ENCODE assay signal across 8 cellular contexts in genomic region chr15:65791335-65792129, GRCh38. TPM values are rescaled to one million over a fixed set of nuclear protein-coding genes. Genes with fewer than 3 reads are reported as not detected.
DNase-seq lines count a peak whose midpoint lies in the region; ATAC-seq and TF ChIP-seq lines count a peak whose summit lies in the region.

No MANE protein-coding gene starts in this region.

- CTCF ChIA-PET in WTC11 (lab: Charles Lee) = interaction anchor here (0.5 to 1.9 kb wide), 8 partner anchors 33 to 887 kb away, joined by 3 to 13 read pairs (median 3); no protein-coding TSS in a partner anchor

- H3K4me3 Mint-ChIP-seq in WTC11 = peak overlapping the region; percentile 88

- H3K36me3 Mint-ChIP-seq in WTC11 = no peaks in the 10 kb centered on the region

- peak; percentile 16 to 17 for DNase-seq in activated CD8-positive, alpha-beta memory T cell treated with anti-CD3 and anti-CD28 coated beads for 1 hour (ENCODE audit: extremely low read depth in 1 of 2, low read depth in 1 of 2)
- DNase-seq in activated CD8-positive, alpha-beta memory T cell treated with anti-CD3 and anti-CD28 coated beads for 24 hours = no peak
- DNase-seq in M059J (ENCODE audit: low read depth) (peak; percentile 51), WTC11 (ENCODE audit: low spot score) (peak; percentile 67), left lung (peak; percentile 64 to 85)
- peak in 2 of 3 donors; percentile 5 to 27 for DNase-seq in stimulated activated CD4-positive, alpha-beta T cell treated with anti-CD3 and anti-CD28 coated beads, TNF-alpha, amount 100 ng/mL, for 1 hour (ENCODE audit: low read depth in 3 of 3, low spot score in 1 of 3)

- peak overlapping the region; percentile 83 to 85 for H3K4me3 ChIP-seq in left lung

- peak overlapping the region; percentile 66; the same call in 1 of the 2 replicates for H3K27ac Mint-ChIP-seq in WTC11

- intact Hi-C loops in left lung (cut with DNase I) = no loop called here

- TF ChIP-seq CTCF in WTC11 (IDR thresholded peaks at IDR 0.05) (no peak), left lung (IDR thresholded peaks at IDR 0.05) (no peak)

- H3K9me3 ChIP-seq in left lung = no peaks in the 10 kb centered on the region

- no peaks in the 10 kb centered on the region for H3K27me3 Mint-ChIP-seq in WTC11 (ENCODE audit: low read depth)

- H3K4me1 Mint-ChIP-seq in WTC11 = peaks cover 25% of the 10 kb centered on the region

- H3K9me3 Mint-ChIP-seq in WTC11 = no peaks in the 10 kb centered on the region

- peaks cover 10 to 54% of the 10 kb centered on the region in 2 donors for H3K4me1 ChIP-seq in left lung

- POLR2A ChIA-PET in WTC11 (lab: Charles Lee) = interaction anchor here (0.5 to 2.6 kb wide), 4 partner anchors 13 to 570 kb away, joined by 3 to 11 read pairs (median 5); partner anchors contain the start of gene RAB11A

- H3K36me3 ChIP-seq in left lung = no peaks in the 10 kb centered on the region

- H3K27me3 ChIP-seq in left lung = no peaks in the 10 kb centered on the region

- peak; percentile 33 for ATAC-seq in WTC11
- ATAC-seq in left lung = peak; percentile 36
- no peak for ATAC-seq in HG03108 (IDR thresholded peaks at IDR 0.05; ENCODE audit: unreplicated experiment)

- H3K27ac ChIP-seq in cingulate gyrus (ENCODE audit: low read depth, low read length) = peak overlapping the region; percentile 87
- peak overlapping the region; percentile 98 to 99 for H3K27ac ChIP-seq in left lung

TF ChIP-seq in WTC11, 78 proteins besides CTCF, POLR2A, EP300 and RAD21:
- 0 out of 2 replicates have a peak, but pooled peaks have one; percentile 16 for TF ChIP-seq GABPB1 (CRISPR knock-in tag; IDR thresholded peaks at IDR 0.05)
- TF ChIP-seq ARID4B (CRISPR knock-in tag; IDR thresholded peaks at IDR 0.05; ENCODE audit: borderline replicate concordance) = peak; percentile 25; the same call in 1 of the 2 replicates
- TF ChIP-seq ZNF317 (CRISPR knock-in tag; IDR thresholded peaks at IDR 0.05; ENCODE audit: borderline replicate concordance, low read depth) = 0 out of 2 replicates have a peak, but pooled peaks have one; percentile 18
- TF ChIP-seq KAT7 (CRISPR knock-in tag; IDR thresholded peaks at IDR 0.05; ENCODE audit: borderline replicate concordance) = peak; percentile 65; the same call in 1 of the 2 replicates
- 0 out of 2 replicates have a peak, but pooled peaks have one; percentile 17 for TF ChIP-seq SP1 (CRISPR knock-in tag; conservative IDR thresholded peaks at IDR 0.05)
- no peak; the same call in 1 of the 2 replicates for TF ChIP-seq FOXK1 (CRISPR knock-in tag; IDR thresholded peaks at IDR 0.05)
- TF ChIP-seq FOXP4 (CRISPR knock-in tag; IDR thresholded peaks at IDR 0.05) = 0 out of 2 replicates have a peak, but pooled peaks have one; percentile 3
- no peak for TF ChIP-seq ERG (CRISPR knock-in tag; IDR thresholded peaks at IDR 0.05)

RNA-seq across cellular contexts. Expression of gene DENND4A, which starts 0.6 kb away (rescaled TPM):
- total RNA-seq in M059J (2014; rRNA removed; shearing (Covaris generic)) = 9.6 and 13.9 TPM in 2 replicates
- total RNA-seq in WTC11 (2021) (4.9 to 5.7 TPM (median 5.5 TPM) in 3 replicates), left lung (10 to 100 TPM; 23.5 to 26.3 TPM)
